Comparison of ENCODE assay signal across 1 cellular context in genomic region chr5:6396836-6397535, GRCh38.
TF ChIP-seq lines count a peak whose summit lies in the region.

No MANE protein-coding gene starts in this region.

TF ChIP-seq in H1, 55 proteins besides CTCF, POLR2A, EP300 and RAD21:
- TF ChIP-seq CHD7 (IDR thresholded peaks at IDR 0.05; ENCODE audit: insufficient replicate concordance, low read length) (no peak), CTBP2 (IDR thresholded peaks at IDR 0.05; ENCODE audit: borderline replicate concordance, insufficient read depth, insufficient read length, low read length) (no peak), SP1 (IDR thresholded peaks at IDR 0.05; ENCODE audit: low read depth, low read length) (no peak), FOSL1 (IDR thresholded peaks at IDR 0.05; ENCODE audit: insufficient read depth, low read depth, low read length) (no peak), SUZ12 (IDR thresholded peaks at IDR 0.05; ENCODE audit: low read length) (no peak), SP4 (IDR thresholded peaks at IDR 0.05; ENCODE audit: low read length) (no peak), JUN (IDR thresholded peaks at IDR 0.05; ENCODE audit: low read depth, low read length) (no peak), CBX8 (IDR thresholded peaks at IDR 0.05; ENCODE audit: borderline replicate concordance, low read depth, low read length) (no peak), USF2 (IDR thresholded peaks at IDR 0.05; ENCODE audit: low read length) (no peak), BACH1 (IDR thresholded peaks at IDR 0.05; ENCODE audit: low read length) (no peak), SIRT6 (IDR thresholded peaks at IDR 0.05; ENCODE audit: low read length) (no peak), SAP30 (IDR thresholded peaks at IDR 0.05; ENCODE audit: insufficient read depth, insufficient replicate concordance, low read length) (no peak), POU5F1 (IDR thresholded peaks at IDR 0.05; ENCODE audit: low read depth, low read length) (no peak), NANOG (IDR thresholded peaks at IDR 0.05; ENCODE audit: insufficient read depth, low read depth, low read length, poor library complexity, severe bottlenecking) (no peak), CBX5 (IDR thresholded peaks at IDR 0.05; ENCODE audit: low read depth, low read length) (no peak), EGR1 (IDR thresholded peaks at IDR 0.05; ENCODE audit: borderline replicate concordance, low read depth, low read length) (no peak), KDM1A (IDR thresholded peaks at IDR 0.05; ENCODE audit: borderline replicate concordance, low read length) (no peak), NRF1 (IDR thresholded peaks at IDR 0.05; ENCODE audit: low read depth, low read length) (no peak)
